8 cellular contexts compared by ENCODE assay signal in genomic region chr5:23208959-23209431, GRCh38.
A peak's percentile ranks its signal among the peaks of the same experiment; 100 is the strongest.
DNase-seq lines count a peak whose midpoint lies in the region; ATAC-seq and TF ChIP-seq lines count a peak whose summit lies in the region.

No MANE protein-coding gene starts in this region.

- no peaks in the 10 kb centered on the region for H3K4me1 ChIP-seq in KMS-11 (ENCODE audit: low read depth, poor library complexity, severe bottlenecking)
- H3K4me1 ChIP-seq in osteoblast (ENCODE audit: insufficient read depth, low read length), result no peaks in the 10 kb centered on the region

- no peak overlapping the region for H3K9ac ChIP-seq in KMS-11

- ATAC-seq in GM21717 (IDR thresholded peaks at IDR 0.05; ENCODE audit: unreplicated experiment), result peak; percentile 95
- ATAC-seq in activated CD4-positive, CD25-positive, alpha-beta regulatory T cell treated with anti-CD3 and anti-CD28 coated beads, Interleukin-2, amount 50 U/mL, for 24 hours, result no peak

- H3K27ac ChIP-seq in KMS-11 (no peak overlapping the region), osteoblast (ENCODE audit: low read depth, low read length) (no peak overlapping the region)

- H2AFZ ChIP-seq in KMS-11 (ENCODE audit: low read depth) (no peak overlapping the region), osteoblast (ENCODE audit: low read length) (no peak overlapping the region)

- TF ChIP-seq CTCF in GM10248 (IDR thresholded peaks at IDR 0.05; ENCODE audit: control extremely low read depth, extremely low read depth, low read depth, missing control alignments) (peak; percentile 76), KMS-11 (conservative IDR thresholded peaks at IDR 0.05; ENCODE audit: low read depth, low read length) (peak; percentile 77), osteoblast (IDR thresholded peaks at IDR 0.05; ENCODE audit: extremely low read depth, low read depth, low read length) (peak; percentile 11)

- DNase-seq in GM10248 (ENCODE audit: extremely low spot score), result peak; percentile 42
- peak; percentile 93 for DNase-seq in OCI-M1 (lab: John Stamatoyannopoulos, UW)
- DNase-seq in ecto neural progenitor cell (ENCODE audit: low spot score), result peak; percentile 45
- no peak for DNase-seq in osteoblast (ENCODE audit: insufficient read length, low spot score, missing footprints)
- no peak for DNase-seq in activated gamma-delta T cell (lab: John Stamatoyannopoulos, UW)

- H3K4me3 ChIP-seq in KMS-11 (IDR thresholded peaks at IDR 0.05; ENCODE audit: insufficient read depth, low read depth, low read length) (no peak overlapping the region), osteoblast (ENCODE audit: insufficient read depth, low read length) (no peak overlapping the region)

- H3K4me2 ChIP-seq in KMS-11, result no peak overlapping the region
- H3K4me2 ChIP-seq in osteoblast (ENCODE audit: insufficient read depth, low read length), result no peak overlapping the region

- H3K79me2 ChIP-seq in KMS-11 (ENCODE audit: insufficient read depth, low read depth), result no peaks in the 10 kb centered on the region
- H3K79me2 ChIP-seq in osteoblast (ENCODE audit: insufficient read depth, low read length), result no peaks in the 10 kb centered on the region

- H3K36me3 ChIP-seq in KMS-11 (ENCODE audit: insufficient read depth) (no peaks in the 10 kb centered on the region), osteoblast (ENCODE audit: insufficient read depth, low read length) (no peaks in the 10 kb centered on the region)

- no peaks in the 10 kb centered on the region for H3K9me3 ChIP-seq in osteoblast (ENCODE audit: low read depth, low read length)

- CTCF ChIA-PET in GM10248 (lab: Yijun Ruan, JAX), result interaction anchor here (0.7 to 1.8 kb wide), 15 partner anchors 9 to 897 kb away, joined by 3 to 14 read pairs (median 4); no protein-coding TSS in a partner anchor

- H4K20me1 ChIP-seq in KMS-11 (ENCODE audit: insufficient read depth) (no peaks in the 10 kb centered on the region), osteoblast (ENCODE audit: insufficient read depth, low read length) (no peaks in the 10 kb centered on the region)

- H3K27me3 ChIP-seq in KMS-11 (ENCODE audit: insufficient read depth, low read depth), result no peaks in the 10 kb centered on the region
- H3K27me3 ChIP-seq in osteoblast (ENCODE audit: insufficient read depth, low read length), result no peaks in the 10 kb centered on the region

- POLR2A ChIA-PET in GM10248 (lab: Yijun Ruan, JAX), result no interaction called here

Comparison
In these comparisons a context has a peak if more than half of its experiments do, and no peak if none do; other contexts are left out.
1. DNase-seq: peak in GM10248 (single experiment), OCI-M1 (single experiment) and ecto neural progenitor cell (single experiment); none in osteoblast (single experiment) and activated gamma-delta T cell (single experiment).
2. CTCF ChIP-seq: peak in every context shown above with its lines; median percentile 77 in KMS-11; 76 in GM10248; 11 in osteoblast.